9 cellular contexts compared by ENCODE assay signal in the genomic region with DNA sequence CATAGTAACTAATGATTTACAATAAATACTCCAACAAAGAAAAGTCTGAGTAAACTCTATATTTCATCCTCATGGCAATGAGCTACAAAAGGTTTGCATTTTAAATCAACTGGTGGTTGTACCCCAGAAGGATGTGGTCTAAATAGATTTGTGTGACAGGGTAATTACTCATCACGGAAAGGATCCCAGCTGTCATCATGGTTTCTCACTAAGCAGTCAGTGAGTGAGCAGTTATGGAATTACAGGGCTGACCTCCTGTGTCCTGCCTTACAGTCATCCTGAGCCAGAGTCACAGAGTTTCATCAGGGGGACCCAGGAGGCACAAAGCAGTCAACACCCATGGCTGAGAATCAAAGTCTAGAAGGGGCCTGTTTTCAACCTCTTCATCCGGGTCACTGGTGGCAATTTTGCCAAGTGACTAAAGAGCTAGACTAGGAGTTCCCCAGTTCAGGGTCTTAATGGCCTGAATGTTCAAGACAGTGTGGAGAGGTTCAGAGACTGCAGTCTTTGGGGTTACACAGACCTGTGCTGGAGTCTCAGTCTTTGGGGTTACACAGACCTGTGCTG.
DNase-seq lines count a peak whose midpoint lies in the region; ATAC-seq and TF ChIP-seq lines count a peak whose summit lies in the region.
"Had no signal": no experiment of that assay in that cellular context is flagged by ENCODE, and none has a peak within 500 bp of the region (broad histone marks: within the 10 kb centered on the region; RNA-seq: fewer than 3 reads in every experiment).

No MANE protein-coding gene starts in this region.

- TF ChIP-seq CTCF in WERI-Rb-1 (IDR thresholded peaks at IDR 0.05; ENCODE audit: low read depth, low read length): no peak

- H3K9me3 ChIP-seq in WERI-Rb-1 (ENCODE audit: severe bottlenecking): no peaks in the 10 kb centered on the region

- DNase-seq in activated naive CD4-positive, alpha-beta T cell treated with Interleukin-2 at 50 U/mL for 16 hours: peak; percentile 66
- no peak for DNase-seq in activated naive CD4-positive, alpha-beta T cell (lab: John Stamatoyannopoulos, UW)
- DNase-seq in WERI-Rb-1 (peak; percentile 52), foreskin melanocyte (peak; percentile 66), NCI-H1105 (lab: John Stamatoyannopoulos, UW) (no peak), NCI-H526 (lab: John Stamatoyannopoulos, UW) (no peak), Right ventricle myocardium inferior (ENCODE audit: missing footprints) (no peak)

- H3K27ac ChIP-seq in WERI-Rb-1: peak overlapping the region; percentile 22
- H3K27ac ChIP-seq: cardiac muscle cell had no signal

- ATAC-seq in HG03045 (IDR thresholded peaks at IDR 0.05; ENCODE audit: unreplicated experiment) (peak; percentile 89), Right ventricle myocardium inferior (no peak)

- intact Hi-C loops in Right ventricle myocardium inferior (cut with DNase I): no loop called here

- no peaks in the 10 kb centered on the region for H3K36me3 ChIP-seq in WERI-Rb-1
- H3K36me3 ChIP-seq: cardiac muscle cell had no signal

- H3K27me3 ChIP-seq in WERI-Rb-1 (ENCODE audit: insufficient read depth, low read depth, severe bottlenecking): no peaks in the 10 kb centered on the region
- H3K27me3 ChIP-seq: cardiac muscle cell had no signal

- no peak overlapping the region for H3K4me3 ChIP-seq in WERI-Rb-1 (ENCODE audit: low read depth, low read length)
- H3K4me3 ChIP-seq: cardiac muscle cell had no signal

Comparison
In these comparisons a context has a peak if more than half of its experiments do, and no peak if none do; other contexts are left out.
1. DNase-seq: peak in activated naive CD4-positive, alpha-beta T cell treated with Interleukin-2 at 50 U/mL for 16 hours (single experiment), WERI-Rb-1 (single experiment) and foreskin melanocyte (single experiment); none in activated naive CD4-positive, alpha-beta T cell (0 of 4), NCI-H1105 (single experiment), NCI-H526 (0 of 2) and Right ventricle myocardium inferior (single experiment).